26 cellular contexts compared by ENCODE assay signal in the genomic region with DNA sequence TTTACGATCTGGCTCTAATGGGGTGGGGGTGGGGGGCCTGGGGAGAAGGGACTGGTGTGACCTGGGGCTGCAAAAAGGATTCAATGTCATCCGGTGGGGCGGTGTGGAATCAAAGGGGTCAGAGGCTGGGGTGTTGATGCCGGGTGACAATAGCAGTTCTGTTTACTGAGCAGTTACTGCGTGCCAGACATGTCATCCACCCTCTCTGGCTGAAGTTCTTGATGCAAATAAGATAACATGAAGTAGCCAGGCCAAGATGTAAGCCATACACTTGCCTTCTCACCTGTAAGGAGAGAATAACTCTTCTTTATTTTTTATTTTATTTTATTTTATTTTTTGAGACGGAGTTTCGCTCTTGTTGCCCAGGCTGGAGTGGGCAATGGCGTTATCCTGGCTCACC.
"Had no signal": no experiment of that assay in that cellular context is flagged by ENCODE, and none has a peak within 500 bp of the region (broad histone marks: within the 10 kb centered on the region; RNA-seq: fewer than 3 reads in every experiment).

No MANE protein-coding gene starts in this region.

- H3K4me1 ChIP-seq: esophagus squamous epithelium, heart left ventricle, lower lobe of right lung, pancreas, tibial nerve, upper lobe of right lung, uterus had no signal

- H3K4me3 Mint-ChIP-seq: central memory CD8-positive, alpha-beta T cell; memory B cell; naive B cell; neural crest cell; stimulated activated naive B cell treated with anti-CD40 and anti-IgM and Interleukin-4, amounts not matched to agents 10 μg/mL and 1 μg/mL and 100 μg/mL, for 72 hours; stimulated activated naive CD8-positive, alpha-beta T cell treated with anti-CD3 and anti-CD28 coated beads, Interleukin-15, Interleukin-2, amounts not matched to agents 100 ng/mL and 50 ng/mL, for 24 hours had no signal

- H3K9me3 Mint-ChIP-seq: central memory CD8-positive, alpha-beta T cell; memory B cell; naive B cell; neural crest cell; stimulated activated naive B cell treated with anti-CD40 and anti-IgM and Interleukin-4, amounts not matched to agents 10 μg/mL and 1 μg/mL and 100 μg/mL, for 72 hours; stimulated activated naive CD8-positive, alpha-beta T cell treated with anti-CD3 and anti-CD28 coated beads, Interleukin-15, Interleukin-2, amounts not matched to agents 100 ng/mL and 50 ng/mL, for 24 hours had no signal

- H3K27ac Mint-ChIP-seq: memory B cell; stimulated activated naive B cell treated with anti-CD40 and anti-IgM and Interleukin-4, amounts not matched to agents 10 μg/mL and 1 μg/mL and 100 μg/mL, for 72 hours; stimulated activated naive CD8-positive, alpha-beta T cell treated with anti-CD3 and anti-CD28 coated beads, Interleukin-15, Interleukin-2, amounts not matched to agents 100 ng/mL and 50 ng/mL, for 24 hours had no signal

- DNase-seq: dermis blood vessel endothelial cell; effector memory CD4-positive, alpha-beta T cell; esophagus squamous epithelium; foreskin melanocyte; heart left ventricle; hippocampal formation; left cardiac atrium; left ventricle myocardium superior; lower lobe of right lung; naive B cell; pancreas; retina; small intestine; stimulated activated CD4-positive, alpha-beta T cell treated with anti-CD3 and anti-CD28 coated beads, Interleukin-15, amount 100 ng/mL, for 24 hours; stimulated activated CD4-positive, alpha-beta T cell treated with anti-CD3 and anti-CD28 coated beads, Interleukin-2, amount 100 ng/mL, for 48 hours; stimulated activated naive B cell treated with anti-CD40 and anti-IgM and Interleukin-4, amounts not matched to agents 10 μg/mL and 1 μg/mL and 100 μg/mL, for 72 hours; upper lobe of right lung; uterus had no signal

- H3K4me3 ChIP-seq: coronary artery, esophagus squamous epithelium, heart left ventricle, lower lobe of right lung, pancreas, thoracic aorta, tibial nerve, upper lobe of right lung, uterus had no signal

- H3K9me3 ChIP-seq: esophagus squamous epithelium, heart left ventricle, lower lobe of right lung, neutrophil, pancreas, thoracic aorta, tibial nerve, upper lobe of right lung, uterus had no signal

- H3K27ac ChIP-seq: coronary artery, esophagus squamous epithelium, heart left ventricle, lower lobe of right lung, neutrophil, pancreas, thoracic aorta, tibial nerve, upper lobe of right lung, uterus had no signal

- H3K36me3 ChIP-seq: esophagus squamous epithelium, heart left ventricle, lower lobe of right lung, neutrophil, pancreas, thoracic aorta, tibial nerve, upper lobe of right lung, uterus had no signal

- H3K27me3 Mint-ChIP-seq: stimulated activated naive B cell treated with anti-CD40 and anti-IgM and Interleukin-4, amounts not matched to agents 10 μg/mL and 1 μg/mL and 100 μg/mL, for 72 hours; stimulated activated naive CD8-positive, alpha-beta T cell treated with anti-CD3 and anti-CD28 coated beads, Interleukin-15, Interleukin-2, amounts not matched to agents 100 ng/mL and 50 ng/mL, for 24 hours had no signal

- H3K4me1 Mint-ChIP-seq: central memory CD8-positive, alpha-beta T cell; memory B cell; naive B cell; stimulated activated naive B cell treated with anti-CD40 and anti-IgM and Interleukin-4, amounts not matched to agents 10 μg/mL and 1 μg/mL and 100 μg/mL, for 72 hours had no signal

- H3K27me3 ChIP-seq: neutrophil, pancreas, upper lobe of right lung, uterus had no signal

- ATAC-seq: heart left ventricle; left cardiac atrium; left ventricle myocardium superior; pancreas; stimulated activated naive B cell treated with anti-CD40 and anti-IgM and Interleukin-4, amounts not matched to agents 10 μg/mL and 1 μg/mL and 100 μg/mL, for 72 hours; upper lobe of right lung had no signal

- H3K36me3 Mint-ChIP-seq: memory B cell; naive B cell; stimulated activated naive B cell treated with anti-CD40 and anti-IgM and Interleukin-4, amounts not matched to agents 10 μg/mL and 1 μg/mL and 100 μg/mL, for 72 hours had no signal
